ENCODE assay signal across 8 cellular contexts in genomic region chr7:100177040-100178001, GRCh38. TPM values are rescaled to one million over a fixed set of nuclear protein-coding genes. Genes with fewer than 3 reads are reported as not detected.
DNase-seq lines count a peak whose midpoint lies in the region; ATAC-seq and FAIRE-seq lines count a peak whose summit lies in the region.

TSS of gene GPC2 (minus strand) at chr7:100177381. CDS start at chr7:100177199, 182 bp downstream.
A gene with protein sequence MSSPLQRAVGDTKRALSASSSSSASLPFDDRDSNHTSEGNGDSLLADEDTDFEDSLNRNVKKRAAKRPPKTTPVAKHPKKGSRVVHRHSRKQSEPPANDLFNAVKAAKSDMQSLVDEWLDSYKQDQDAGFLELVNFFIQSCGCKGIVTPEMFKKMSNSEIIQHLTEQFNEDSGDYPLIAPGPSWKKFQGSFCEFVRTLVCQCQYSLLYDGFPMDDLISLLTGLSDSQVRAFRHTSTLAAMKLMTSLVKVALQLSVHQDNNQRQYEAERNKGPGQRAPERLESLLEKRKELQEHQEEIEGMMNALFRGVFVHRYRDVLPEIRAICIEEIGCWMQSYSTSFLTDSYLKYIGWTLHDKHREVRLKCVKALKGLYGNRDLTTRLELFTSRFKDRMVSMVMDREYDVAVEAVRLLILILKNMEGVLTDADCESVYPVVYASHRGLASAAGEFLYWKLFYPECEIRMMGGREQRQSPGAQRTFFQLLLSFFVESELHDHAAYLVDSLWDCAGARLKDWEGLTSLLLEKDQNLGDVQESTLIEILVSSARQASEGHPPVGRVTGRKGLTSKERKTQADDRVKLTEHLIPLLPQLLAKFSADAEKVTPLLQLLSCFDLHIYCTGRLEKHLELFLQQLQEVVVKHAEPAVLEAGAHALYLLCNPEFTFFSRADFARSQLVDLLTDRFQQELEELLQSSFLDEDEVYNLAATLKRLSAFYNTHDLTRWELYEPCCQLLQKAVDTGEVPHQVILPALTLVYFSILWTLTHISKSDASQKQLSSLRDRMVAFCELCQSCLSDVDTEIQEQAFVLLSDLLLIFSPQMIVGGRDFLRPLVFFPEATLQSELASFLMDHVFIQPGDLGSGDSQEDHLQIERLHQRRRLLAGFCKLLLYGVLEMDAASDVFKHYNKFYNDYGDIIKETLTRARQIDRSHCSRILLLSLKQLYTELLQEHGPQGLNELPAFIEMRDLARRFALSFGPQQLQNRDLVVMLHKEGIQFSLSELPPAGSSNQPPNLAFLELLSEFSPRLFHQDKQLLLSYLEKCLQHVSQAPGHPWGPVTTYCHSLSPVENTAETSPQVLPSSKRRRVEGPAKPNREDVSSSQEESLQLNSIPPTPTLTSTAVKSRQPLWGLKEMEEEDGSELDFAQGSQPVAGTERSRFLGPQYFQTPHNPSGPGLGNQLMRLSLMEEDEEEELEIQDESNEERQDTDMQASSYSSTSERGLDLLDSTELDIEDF (plus strand): TSS chr7:100177918. CDS start chr7:100180557, 2,639 bp downstream.

- peak; percentile 85 for FAIRE-seq in endometrium (lab: Jason Lieb, UNC)

- peak; percentile 98 for DNase-seq in COLO829 (ENCODE audit: low spot score)
- peak; percentile 98 for DNase-seq in HT-29 (ENCODE audit: low spot score)
- peak; percentile 98 for DNase-seq in NOMO-1 (lab: John Stamatoyannopoulos, UW; ENCODE audit: unreplicated experiment in 2 of 2)
- DNase-seq in activated CD8-positive, alpha-beta memory T cell treated with anti-CD3 and anti-CD28 coated beads for 4 hours (ENCODE audit: low read depth in 2 of 2), result peak; percentile 93 to 94
- DNase-seq in stimulated activated CD8-positive, alpha-beta memory T cell treated with anti-CD3 and anti-CD28 coated beads, Interleukin-15, amount 100 ng/mL, for 1 hour (ENCODE audit: low read depth), result peak; percentile 93

- no peaks in the 10 kb centered on the region for H3K9me3 ChIP-seq in mesodermal cell (ENCODE audit: control insufficient read depth, low read length)

- peak within 1 kb of the TSS; percentile 87 for H3K4me3 ChIP-seq in mesodermal cell (ENCODE audit: extremely low read depth, insufficient read depth, low read length, poor library complexity, severe bottlenecking)

- H3K4me1 ChIP-seq in mesodermal cell (ENCODE audit: control insufficient read depth, insufficient read depth, low read length, poor library complexity, severe bottlenecking), result no peaks in the 10 kb centered on the region

- peaks cover 20% of the 10 kb centered on the region for H3K36me3 ChIP-seq in mesodermal cell (ENCODE audit: control insufficient read depth, insufficient read depth, low read length)

- WGBS in mesodermal cell (ENCODE audit: insufficient coverage in 2 of 2), 2 experiments, result 25 to 31% methylated on average over 60 to 72 of the region's 78 CpGs

- no peak within 1 kb of the TSS for H3K27ac ChIP-seq in mesodermal cell (ENCODE audit: low read depth, low read length, severe bottlenecking)

- peak; percentile 77 for ATAC-seq in GM21360 (IDR thresholded peaks at IDR 0.05; ENCODE audit: unreplicated experiment)

RNA-seq across cellular contexts. Expression of gene GPC2, which starts in this region (rescaled TPM):
- total RNA-seq in HT-29 (2014; rRNA removed; shearing (Covaris generic)), result 1.7 and 4.2 TPM in 2 replicates
- 39.6 TPM for polyA plus RNA-seq in mesodermal cell (2013, experiment 1 of 2)
- 26.0 TPM for polyA plus RNA-seq in mesodermal cell (2013, experiment 2 of 2)

RNA-seq across cellular contexts. Expression of the second gene that starts in this region (rescaled TPM):
- 0.05 and 0.08 TPM in 2 replicates for total RNA-seq in HT-29 (2014; rRNA removed; shearing (Covaris generic))
- 1.1 TPM for polyA plus RNA-seq in mesodermal cell (2013, experiment 1 of 2)
- 0.81 TPM for polyA plus RNA-seq in mesodermal cell (2013, experiment 2 of 2)
